Comparison of ENCODE assay signal across 20 cellular contexts in the genomic region with DNA sequence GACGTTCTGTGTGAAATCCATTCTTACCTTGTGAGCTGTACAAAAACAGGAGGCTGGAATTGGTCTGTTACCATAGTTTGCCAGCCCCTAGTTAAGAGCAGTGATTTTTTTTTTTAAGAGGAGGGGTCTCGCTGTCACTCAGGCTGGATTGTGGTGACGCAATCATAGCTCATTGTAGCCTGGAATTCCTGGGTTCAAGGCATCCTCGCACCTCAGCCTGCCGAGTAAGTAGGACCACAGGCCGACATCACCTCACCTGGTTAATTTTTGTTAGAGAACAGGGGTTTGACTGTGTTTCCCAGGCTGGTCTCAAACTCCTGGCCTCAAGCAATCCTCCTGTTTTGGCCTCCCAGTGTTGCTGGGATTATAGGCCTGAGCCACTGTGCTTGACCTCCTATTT. TPM values are rescaled to one million over a fixed set of nuclear protein-coding genes. Genes with fewer than 3 reads are reported as not detected.
DNase-seq lines count a peak whose midpoint lies in the region; ATAC-seq, FAIRE-seq and TF ChIP-seq lines count a peak whose summit lies in the region.
"Had no signal": no experiment of that assay in that cellular context is flagged by ENCODE, and none has a peak within 500 bp of the region (broad histone marks: within the 10 kb centered on the region; RNA-seq: fewer than 3 reads in every experiment).

No MANE protein-coding gene starts in this region.

- H3K14ac ChIP-seq in trophoblast cell (ENCODE audit: low read length): no peak overlapping the region

- peaks cover 54% of the 10 kb centered on the region for H3K36me3 ChIP-seq in HUES48 (ENCODE audit: control insufficient read depth, insufficient read depth, low read length)
- peaks cover 53% of the 10 kb centered on the region for H3K36me3 ChIP-seq in K562 (ENCODE audit: control insufficient read depth, insufficient read depth, low read length)
- peaks cover 0 to 2% of the 10 kb centered on the region in 2 experiments for H3K36me3 ChIP-seq in trophoblast cell (ENCODE audit: control insufficient read depth in 1 of 2, insufficient read depth in 2 of 2, low read length in 2 of 2)
- H3K36me3 ChIP-seq in Peyer's patch: no peaks in the 10 kb centered on the region

- peaks cover 38% of the 10 kb centered on the region for H3K4me1 Mint-ChIP-seq in Calu3 (ENCODE audit: low read depth, unreplicated experiment)

- no peak overlapping the region for H2BK120ac ChIP-seq in trophoblast cell (ENCODE audit: insufficient read depth, low read length, poor library complexity)

- H3K9me3 ChIP-seq in HUES48 (ENCODE audit: control insufficient read depth, insufficient read depth, low read length) (no peaks in the 10 kb centered on the region), K562 (replicated peaks; ENCODE audit: control insufficient read depth, insufficient read depth, low read depth, low read length) (no peaks in the 10 kb centered on the region), trophoblast cell (ENCODE audit: insufficient read depth, low read depth, low read length) (no peaks in the 10 kb centered on the region), Peyer's patch (no peaks in the 10 kb centered on the region)
- H3K9me3 ChIP-seq: SJSA1 had no signal

- no peak for FAIRE-seq in K562 (lab: Jason Lieb, UNC)
- FAIRE-seq: G401.6, GM12892 had no signal

- H4K8ac ChIP-seq in trophoblast cell (ENCODE audit: low read depth, low read length): no peak overlapping the region

- no peak for TF ChIP-seq CTCF in Calu3 (IDR thresholded peaks at IDR 0.05; ENCODE audit: unreplicated experiment)
- no peak for TF ChIP-seq CTCF in K562 (IDR thresholded peaks at IDR 0.05 in 2 of 3, conservative IDR thresholded peaks at IDR 0.05 in 1 of 3; ENCODE audit: insufficient read depth in 2 of 3, low read depth in 1 of 3, low read length in 3 of 3)
- no peak for TF ChIP-seq CTCF in Peyer's patch (IDR thresholded peaks at IDR 0.05)

- H3K4me1 ChIP-seq in HUES48 (ENCODE audit: control insufficient read depth, insufficient read depth, low read length) (peaks cover 41% of the 10 kb centered on the region), K562 (replicated peaks in 1 of 2; ENCODE audit: control insufficient read depth in 2 of 2, insufficient read depth in 2 of 2, low read length in 2 of 2) (peaks cover 4 to 20% of the 10 kb centered on the region in 2 experiments; a peak in 3 of 5 replicates), trophoblast cell (ENCODE audit: control insufficient read depth in 1 of 2, insufficient read depth in 2 of 2, low read length in 2 of 2) (peaks cover 3 to 7% of the 10 kb centered on the region in 2 experiments), Peyer's patch (peaks cover 0 to 39% (median 5%) of the 10 kb centered on the region in 4 donors)

- peaks cover 59% of the 10 kb centered on the region for H4K20me1 ChIP-seq in K562 (replicated peaks; ENCODE audit: control insufficient read depth, insufficient read depth, low read length)

- no peaks in the 10 kb centered on the region for H3K27me3 ChIP-seq in HUES48 (ENCODE audit: control insufficient read depth, insufficient read depth, low read length)
- no peaks in the 10 kb centered on the region for H3K27me3 ChIP-seq in K562 (ENCODE audit: control insufficient read depth in 2 of 2, insufficient read depth in 2 of 2, low read length in 2 of 2)
- no peaks in the 10 kb centered on the region for H3K27me3 ChIP-seq in trophoblast cell (ENCODE audit: insufficient read depth, low read length)
- H3K27me3 ChIP-seq in Peyer's patch: no peaks in the 10 kb centered on the region
- H3K27me3 ChIP-seq: SJSA1 had no signal

- H4K91ac ChIP-seq in trophoblast cell (ENCODE audit: low read depth, low read length): no peak overlapping the region

- POLR2A ChIA-PET in K562 (lab: Yijun Ruan, JAX): interaction anchor here (1.4 kb wide), 1 partner anchor 12 kb away, joined by 3 read pairs; no protein-coding TSS in a partner anchor

- no peak for ATAC-seq in K562
- ATAC-seq: Right ventricle myocardium inferior had no signal

- peaks cover 6% of the 10 kb centered on the region for H3K9me1 ChIP-seq in K562 (ENCODE audit: control insufficient read depth, insufficient read depth, low read length)

- H3K36me3 Mint-ChIP-seq in Calu3 (ENCODE audit: insufficient read depth, unreplicated experiment): peaks cover 32% of the 10 kb centered on the region

- H3K4me3 Mint-ChIP-seq in Calu3 (ENCODE audit: low read depth, unreplicated experiment): peak overlapping the region; percentile 30

- DNase-seq in Calu3: no peak
- no peak for DNase-seq in K562 (ENCODE audit: extremely low read depth in 1 of 4, low spot score in 3 of 4)
- DNase-seq in trophoblast cell: no peak
- DNase-seq in NCI-H146 treated with DMSO at 0.1 percent for 48 hours (lab: John Stamatoyannopoulos, UW; ENCODE audit: unreplicated experiment): no peak
- DNase-seq in Peyer's patch: no peak
- DNase-seq in NCI-H345 treated with DMSO at 0.1 percent for 48 hours (lab: John Stamatoyannopoulos, UW; ENCODE audit: unreplicated experiment): no peak
- DNase-seq: CD4-positive, alpha-beta memory T cell; GOT3; KG1; NCI-H1092 treated with DMSO at 0.1 percent for 48 hours; NCI-H1436 treated with DMSO at 0.1 percent for 48 hours; NCI-H2029 treated with DMSO at 0.1 percent for 48 hours; NCI-H446; NCI-H526; OCI-M1 had no signal

- 89% methylated on average over 6 of the region's 6 CpGs for WGBS in K562 (ENCODE audit: insufficient coverage, low coverage, missing lambda C conversion rate)
- WGBS in trophoblast cell (ENCODE audit: extremely low coverage, insufficient coverage, insufficient read length): no CpG with 5 or more reads among the region's 6 CpGs

- intact Hi-C loops in Calu3 (cut with micrococcal nuclease; ENCODE audit: unreplicated experiment): no loop called here
- intact Hi-C loops in K562 (cut with micrococcal nuclease): no loop called here

- H2BK12ac ChIP-seq in trophoblast cell (ENCODE audit: low read length): no peak overlapping the region

- CTCF ChIA-PET in Calu3 (lab: Charles Lee) (no interaction called here), K562 (lab: Yijun Ruan, JAX; ENCODE audit: low intra/inter-chr PET ratio) (no interaction called here)

- in situ Hi-C loops in K562 (cut with MboI): no loop called here

- H3K9ac ChIP-seq in HUES48 (ENCODE audit: low read depth, low read length) (peak overlapping the region; percentile 12; the same call in 1 of the 2 replicates), K562 (ENCODE audit: insufficient read depth in 1 of 2, low read depth in 2 of 2, low read length in 2 of 2) (no peak overlapping the region), trophoblast cell (ENCODE audit: low read length) (no peak overlapping the region)

- H2BK5ac ChIP-seq in trophoblast cell (ENCODE audit: low read depth, low read length, poor library complexity): no peak overlapping the region

- peak overlapping the region; percentile 79 for H3K4me3 ChIP-seq in HUES48 (ENCODE audit: low read depth, low read length)
- H3K4me3 ChIP-seq in K562: no peak overlapping the region
- H3K4me3 ChIP-seq in trophoblast cell (ENCODE audit: low read depth, low read length): no peak overlapping the region
- no peak overlapping the region for H3K4me3 ChIP-seq in Peyer's patch
- H3K4me3 ChIP-seq: SJSA1 had no signal

- H3K27me3 Mint-ChIP-seq in Calu3 (ENCODE audit: unreplicated experiment): no peaks in the 10 kb centered on the region
- H3K27me3 Mint-ChIP-seq: CD4-positive, alpha-beta memory T cell had no signal

- H3K23ac ChIP-seq in trophoblast cell (ENCODE audit: low read length): no peak overlapping the region

- H3K4me2 ChIP-seq in K562 (ENCODE audit: insufficient read depth, low read length): no peak overlapping the region
- H3K4me2 ChIP-seq in trophoblast cell (ENCODE audit: low read length): no peak overlapping the region

- TF ChIP-seq RAD21 in K562 (CRISPR knock-in tag; conservative IDR thresholded peaks at IDR 0.05 in 1 of 2, IDR thresholded peaks at IDR 0.05 in 1 of 2): no peak

- H3K27ac Mint-ChIP-seq in Calu3 (ENCODE audit: unreplicated experiment): no peak overlapping the region

- H3K18ac ChIP-seq in trophoblast cell (ENCODE audit: low read length): no peak overlapping the region

- H3K9me3 Mint-ChIP-seq in Calu3 (ENCODE audit: low read depth, unreplicated experiment): no peaks in the 10 kb centered on the region
- H3K9me3 Mint-ChIP-seq: CD4-positive, alpha-beta memory T cell had no signal

- no peak overlapping the region for H2AFZ ChIP-seq in K562 (ENCODE audit: low read depth, low read length)
- no peak overlapping the region for H2AFZ ChIP-seq in trophoblast cell (ENCODE audit: insufficient read depth, low read length, poor library complexity)

- H3K27ac ChIP-seq in HUES48 (ENCODE audit: low read depth, low read length) (no peak overlapping the region), K562 (ENCODE audit: extremely low read depth, low read depth, low read length) (no peak overlapping the region), trophoblast cell (ENCODE audit: low read depth, low read length) (no peak overlapping the region), Peyer's patch (no peak overlapping the region)
- H3K27ac ChIP-seq: SJSA1 had no signal

- peaks cover 100% of the 10 kb centered on the region for H3K79me2 ChIP-seq in K562 (ENCODE audit: control insufficient read depth, insufficient read depth, low read length)
- H3K79me2 ChIP-seq in trophoblast cell (ENCODE audit: control insufficient read depth, insufficient read depth, low read length, poor library complexity): peaks cover 11% of the 10 kb centered on the region

- H3K79me1 ChIP-seq in trophoblast cell (ENCODE audit: low read length): no peaks in the 10 kb centered on the region

- TF ChIP-seq POLR2A in K562 (conservative IDR thresholded peaks at IDR 0.05) (no peak), Peyer's patch (IDR thresholded peaks at IDR 0.05) (no peak)

- no peak for TF ChIP-seq EP300 in K562 (IDR thresholded peaks at IDR 0.05; ENCODE audit: low read length)

- H3K4ac ChIP-seq in trophoblast cell (ENCODE audit: low read depth, low read length): peak overlapping the region; percentile 69

- H2AK5ac ChIP-seq in trophoblast cell (ENCODE audit: low read length): no peak overlapping the region

- no peak overlapping the region for H4K12ac ChIP-seq in trophoblast cell (ENCODE audit: low read depth, low read length)

- BruUV-seq in Calu3 (replicated peaks; lab: Mats Ljungman, UMichigan): no TSS peak
- BruUV-seq in K562 (replicated peaks; lab: Mats Ljungman, UMichigan): no TSS peak

RNA-seq across cellular contexts. Expression of a gene that starts 7.5 kb away (rescaled TPM):
- total RNA-seq in Calu3 (2022) (87.5 and 89.2 TPM in 2 replicates), K562 (2014; rRNA removed) (29.0 and 29.5 TPM in 2 replicates), K562 (2014; rRNA removed; fragmentation: Illumina TruSeq; extraction: Trizol) (47.8 and 53.8 TPM in 2 replicates), K562 (2015; rRNA removed; fragmentation: Illumina TruSeq; extraction: Trizol) (31.9 and 33.1 TPM in 2 replicates), K562 (2021) (44.9 and 45.7 TPM in 2 replicates), Peyer's patch (100 to 1,000 TPM in 2 of 4 donors, 10 to 100 TPM in 2; 75.9 to 114 (median 102) TPM)
- total RNA-seq in K562 (2011; cell fraction: chromatin; rRNA removed; ENCODE audit: low replicate concordance): 138 and 396 TPM in 2 replicates
- 51.9 and 68.7 TPM in 2 replicates for total RNA-seq in K562 (2011; cell fraction: nucleolus; rRNA removed)
- total RNA-seq in K562 (2011; cell fraction: nucleoplasm; rRNA removed): 103 and 125 TPM in 2 replicates
- polyA plus RNA-seq in K562 (2011; rRNA removed) (26.1 and 40.1 TPM in 2 replicates), K562 (2014; fragmentation: Illumina TruSeq; extraction: Trizol) (29.4 and 31.0 TPM in 2 replicates), K562 (2014; fragmentation: Nextera tagmentation; extraction: Ambion mirVana) (10 to 100 TPM; 10.9 to 15.2 TPM), K562 (2014; rRNA removed) (19.0 and 21.4 TPM in 2 replicates)
- 11.5 and 16.7 TPM in 2 replicates for polyA plus RNA-seq in K562 (2011; cell fraction: cytosol; rRNA removed)
- polyA plus RNA-seq in K562 (2011; cell fraction: nucleus; rRNA removed): 35.7 and 38.8 TPM in 2 replicates
- polyA plus RNA-seq in K562 (2012): 21.9 and 23.8 TPM in 2 replicates
- polyA minus RNA-seq in K562 (2011; rRNA and poly(A)+ RNA removed): 196 and 258 TPM in 2 replicates
- polyA minus RNA-seq in K562 (2011; cell fraction: cytosol; rRNA and poly(A)+ RNA removed): 77.6 and 121 TPM in 2 replicates
- 47.0 and 84.4 TPM in 2 replicates for polyA minus RNA-seq in K562 (2011; cell fraction: nucleus; rRNA and poly(A)+ RNA removed)
- polyA plus RNA-seq in trophoblast cell (2013): 23.8 and 24.7 TPM in 2 replicates
